In genomic region chr16:81513204-81514040, GRCh38 we compare ENCODE assay signal across 8 cellular contexts.
DNase-seq lines count a peak whose midpoint lies in the region; ATAC-seq and TF ChIP-seq lines count a peak whose summit lies in the region.

No MANE protein-coding gene starts in this region.

- TF ChIP-seq CTCF in glutamatergic neuron (IDR thresholded peaks at IDR 0.05; ENCODE audit: partially characterized antibody, unreplicated experiment): no peak

- H3K4me3 Mint-ChIP-seq in natural killer cell treated with Interleukin-12 subunit alpha and Interleukin-12 subunit beta and Interleukin-15 and Interleukin-18, amount 100 ng/mL, for 72 hours: peak overlapping the region; percentile 52
- no peak overlapping the region for H3K4me3 Mint-ChIP-seq in glutamatergic neuron (ENCODE audit: unreplicated experiment)

- peak; percentile 57 for DNase-seq in EH (ENCODE audit: low read depth)
- DNase-seq in ecto neural progenitor cell (ENCODE audit: low spot score): peak; percentile 58
- no peak for DNase-seq in natural killer cell treated with Interleukin-12 subunit alpha and Interleukin-12 subunit beta and Interleukin-15 and Interleukin-18, amount 100 ng/mL, for 72 hours (ENCODE audit: low spot score)
- DNase-seq in erythroblast (lab: John Stamatoyannopoulos, UW): no peak
- DNase-seq in NCI-H510A (lab: John Stamatoyannopoulos, UW): no peak
- DNase-seq in glutamatergic neuron: no peak
- no peak for DNase-seq in NCI-H526 (lab: John Stamatoyannopoulos, UW)

- ATAC-seq in HG03066 (IDR thresholded peaks at IDR 0.05; ENCODE audit: low read depth, unreplicated experiment): peak; percentile 36
- ATAC-seq in natural killer cell treated with Interleukin-12 subunit alpha and Interleukin-12 subunit beta and Interleukin-15 and Interleukin-18, amount 100 ng/mL, for 72 hours: no peak

- H3K27ac Mint-ChIP-seq in natural killer cell treated with Interleukin-12 subunit alpha and Interleukin-12 subunit beta and Interleukin-15 and Interleukin-18, amount 100 ng/mL, for 72 hours: peak overlapping the region; percentile 71 to 77
- H3K27ac Mint-ChIP-seq in glutamatergic neuron (ENCODE audit: unreplicated experiment): no peak overlapping the region

- no peaks in the 10 kb centered on the region for H3K36me3 Mint-ChIP-seq in natural killer cell treated with Interleukin-12 subunit alpha and Interleukin-12 subunit beta and Interleukin-15 and Interleukin-18, amount 100 ng/mL, for 72 hours
- no peaks in the 10 kb centered on the region for H3K36me3 Mint-ChIP-seq in glutamatergic neuron (ENCODE audit: unreplicated experiment)

- peaks cover 28 to 32% of the 10 kb centered on the region in 2 donors for H3K4me1 Mint-ChIP-seq in natural killer cell treated with Interleukin-12 subunit alpha and Interleukin-12 subunit beta and Interleukin-15 and Interleukin-18, amount 100 ng/mL, for 72 hours (ENCODE audit: low read depth in 2 of 2)
- H3K4me1 Mint-ChIP-seq in glutamatergic neuron (ENCODE audit: low read depth, unreplicated experiment): peaks cover 30% of the 10 kb centered on the region

- no peak for TF ChIP-seq POLR2A in erythroblast (IDR thresholded peaks at IDR 0.05; ENCODE audit: low read length)

- H3K9me3 Mint-ChIP-seq in natural killer cell treated with Interleukin-12 subunit alpha and Interleukin-12 subunit beta and Interleukin-15 and Interleukin-18, amount 100 ng/mL, for 72 hours: no peaks in the 10 kb centered on the region
- peaks cover 18% of the 10 kb centered on the region for H3K9me3 Mint-ChIP-seq in glutamatergic neuron (ENCODE audit: unreplicated experiment)

- no peaks in the 10 kb centered on the region for H3K27me3 Mint-ChIP-seq in natural killer cell treated with Interleukin-12 subunit alpha and Interleukin-12 subunit beta and Interleukin-15 and Interleukin-18, amount 100 ng/mL, for 72 hours
- H3K27me3 Mint-ChIP-seq in glutamatergic neuron (ENCODE audit: unreplicated experiment): peaks cover 19% of the 10 kb centered on the region

Comparison
In these comparisons a context has a peak if more than half of its experiments do, and no peak if none do; other contexts are left out.
1. DNase-seq: peak in EH (single experiment) and ecto neural progenitor cell (single experiment); none in natural killer cell treated with Interleukin-12 subunit alpha and Interleukin-12 subunit beta and Interleukin-15 and Interleukin-18, amount 100 ng/mL, for 72 hours (single experiment), erythroblast (0 of 2), NCI-H510A (single experiment), glutamatergic neuron (single experiment) and NCI-H526 (0 of 2).